Comparison of ENCODE assay signal across 24 cellular contexts in the genomic region with DNA sequence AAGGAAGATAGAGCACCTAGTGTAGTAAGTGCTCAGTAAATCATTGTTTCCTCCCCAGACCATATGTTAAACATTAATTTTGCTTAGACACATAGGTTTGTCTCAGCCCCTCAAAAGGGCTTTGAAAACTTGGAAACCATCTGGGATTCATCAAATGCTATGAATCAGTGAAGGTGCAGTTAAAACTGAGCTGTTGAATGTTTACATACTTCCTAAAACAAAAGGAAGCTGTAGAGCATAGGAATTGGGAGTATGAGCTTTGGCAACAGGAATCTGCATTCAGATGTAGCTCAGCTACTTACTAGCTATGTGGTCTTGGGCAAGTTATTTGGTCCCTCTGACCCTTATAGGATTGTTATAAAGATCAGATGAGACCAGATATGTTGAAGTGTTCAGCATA. TPM values are rescaled to one million over a fixed set of nuclear protein-coding genes. Genes with fewer than 3 reads are reported as not detected.
A peak's percentile ranks its signal among the peaks of the same experiment; 100 is the strongest.
DNase-seq lines count a peak whose midpoint lies in the region; ATAC-seq, FAIRE-seq and TF ChIP-seq lines count a peak whose summit lies in the region.
"Had no signal": no experiment of that assay in that cellular context is flagged by ENCODE, and none has a peak within 500 bp of the region (broad histone marks: within the 10 kb centered on the region; RNA-seq: fewer than 3 reads in every experiment).

No MANE protein-coding gene starts in this region.

- ATAC-seq in HG03159 (IDR thresholded peaks at IDR 0.05; ENCODE audit: unreplicated experiment), result no peak
- ATAC-seq: activated CD4-positive, CD25-positive, alpha-beta regulatory T cell treated with anti-CD3 and anti-CD28 coated beads, Interleukin-2, amount 50 U/mL, for 24 hours; mucosa of descending colon; stimulated activated effector memory CD8-positive, alpha-beta T cell treated with anti-CD3 and anti-CD28 coated beads, Interleukin-12 subunit alpha, Interleukin-12 subunit beta, amount 100 ng/mL, for 72 hours had no signal

- peak; percentile 50 for DNase-seq in AG20443 (ENCODE audit: low spot score)
- DNase-seq in HS-5 (ENCODE audit: low read depth), result peak; percentile 67
- no peak for DNase-seq in mesothelial cell of epicardium (ENCODE audit: low spot score in 2 of 2, unreplicated experiment in 2 of 2)
- DNase-seq in chondrocyte (ENCODE audit: low spot score), result no peak
- no peak for DNase-seq in DMS 273 (lab: John Stamatoyannopoulos, UW; ENCODE audit: unreplicated experiment)
- no peak for DNase-seq in NCI-H345 (lab: John Stamatoyannopoulos, UW)
- DNase-seq: activated naive CD8-positive, alpha-beta T cell treated with anti-CD3 and anti-CD28 coated beads for 36 hours; H9; KBM-7; left ventricle myocardium inferior; mucosa of descending colon; MV-4-11; NCI-H187; NCI-H226; PC-9; stimulated activated CD4-positive, alpha-beta T cell treated with anti-CD3 and anti-CD28 coated beads, Interleukin-15, amount 100 ng/mL, for 24 hours; testis had no signal

- H3K9me3 Mint-ChIP-seq in mesothelial cell of epicardium (no peaks in the 10 kb centered on the region), chondrocyte (ENCODE audit: low read depth) (no peaks in the 10 kb centered on the region)
- H3K9me3 Mint-ChIP-seq: activated naive CD8-positive, alpha-beta T cell treated with anti-CD3 and anti-CD28 coated beads for 36 hours; H9; stimulated activated effector memory CD8-positive, alpha-beta T cell treated with anti-CD3 and anti-CD28 coated beads, Interleukin-12 subunit alpha, Interleukin-12 subunit beta, amount 100 ng/mL, for 72 hours had no signal

- no peaks in the 10 kb centered on the region for H3K27me3 Mint-ChIP-seq in mesothelial cell of epicardium (ENCODE audit: low read depth)
- H3K27me3 Mint-ChIP-seq in chondrocyte (ENCODE audit: low read depth), result no peaks in the 10 kb centered on the region
- H3K27me3 Mint-ChIP-seq: activated naive CD8-positive, alpha-beta T cell treated with anti-CD3 and anti-CD28 coated beads for 36 hours; B cell had no signal

- no peak for TF ChIP-seq CTCF in mesothelial cell of epicardium (IDR thresholded peaks at IDR 0.05; ENCODE audit: unreplicated experiment)
- no peak for TF ChIP-seq CTCF in chondrocyte (IDR thresholded peaks at IDR 0.05)

- H3K27ac Mint-ChIP-seq in mesothelial cell of epicardium (peak overlapping the region; percentile 39), chondrocyte (ENCODE audit: unreplicated experiment) (no peak overlapping the region)
- H3K27ac Mint-ChIP-seq: activated naive CD8-positive, alpha-beta T cell treated with anti-CD3 and anti-CD28 coated beads for 36 hours; B cell; H9; stimulated activated effector memory CD8-positive, alpha-beta T cell treated with anti-CD3 and anti-CD28 coated beads, Interleukin-12 subunit alpha, Interleukin-12 subunit beta, amount 100 ng/mL, for 72 hours had no signal

- H3K4me1 Mint-ChIP-seq in mesothelial cell of epicardium (peaks cover 32% of the 10 kb centered on the region), chondrocyte (ENCODE audit: low read depth) (peaks cover 15% of the 10 kb centered on the region)
- H3K4me1 Mint-ChIP-seq: B cell had no signal

- FAIRE-seq in endometrium (lab: Jason Lieb, UNC), result peak; percentile 93

- H3K36me3 Mint-ChIP-seq in mesothelial cell of epicardium (peaks cover 24% of the 10 kb centered on the region), chondrocyte (ENCODE audit: low read depth) (peaks cover 19% of the 10 kb centered on the region)

- H3K4me3 Mint-ChIP-seq in mesothelial cell of epicardium (no peak overlapping the region), chondrocyte (ENCODE audit: unreplicated experiment) (no peak overlapping the region)
- H3K4me3 Mint-ChIP-seq: activated naive CD8-positive, alpha-beta T cell treated with anti-CD3 and anti-CD28 coated beads for 36 hours; B cell; H9; stimulated activated effector memory CD8-positive, alpha-beta T cell treated with anti-CD3 and anti-CD28 coated beads, Interleukin-12 subunit alpha, Interleukin-12 subunit beta, amount 100 ng/mL, for 72 hours had no signal

RNA-seq across cellular contexts. Expression of gene PODN, which starts 18.7 kb away (rescaled TPM):
- total RNA-seq in mesothelial cell of epicardium, result 4.5 to 4.6 TPM (median 4.6 TPM) in 3 replicates
- 4.1 to 9.3 TPM (median 9.2 TPM) in 3 replicates for total RNA-seq in chondrocyte
- total RNA-seq: activated CD8-positive, alpha-beta memory T cell treated with anti-CD3 and anti-CD28 coated beads for 36 hours; activated naive CD8-positive, alpha-beta T cell treated with anti-CD3 and anti-CD28 coated beads for 36 hours; B cell; PC-9; SK-MEL-5 had no signal

Comparison
In these comparisons a context has a peak if more than half of its experiments do, and no peak if none do; other contexts are left out.
1. DNase-seq: peak in AG20443 (single experiment) and HS-5 (single experiment); none in mesothelial cell of epicardium (0 of 2), chondrocyte (single experiment), DMS 273 (single experiment) and NCI-H345 (single experiment).